9 cellular contexts compared by ENCODE assay signal in genomic region chr11:2697871-2698270, GRCh38. TPM values are rescaled to one million over a fixed set of nuclear protein-coding genes. Genes with fewer than 3 reads are reported as not detected.
DNase-seq lines count a peak whose midpoint lies in the region; ATAC-seq and TF ChIP-seq lines count a peak whose summit lies in the region.
"Had no signal": no experiment of that assay in that cellular context is flagged by ENCODE, and none has a peak within 500 bp of the region (broad histone marks: within the 10 kb centered on the region; RNA-seq: fewer than 3 reads in every experiment).

No MANE protein-coding gene starts in this region.

- CTCF ChIA-PET in Calu3 (lab: Charles Lee): no interaction called here

- DNase-seq in Calu3: no peak
- no peak for DNase-seq in NT2/D1 (ENCODE audit: low read depth, low spot score)
- DNase-seq in epithelial cell of esophagus (ENCODE audit: low read depth): peak; percentile 60
- peak; percentile 84 for DNase-seq in osteoblast (ENCODE audit: insufficient read length, low spot score, missing footprints)
- DNase-seq in COLO668 (lab: John Stamatoyannopoulos, UW; ENCODE audit: unreplicated experiment): no peak
- no peak for DNase-seq in DMS 273 (lab: John Stamatoyannopoulos, UW; ENCODE audit: unreplicated experiment)
- DNase-seq in mesenteric fat pad (ENCODE audit: low spot score): no peak
- DNase-seq: activated gamma-delta T cell had no signal

- intact Hi-C loops in Calu3 (cut with micrococcal nuclease; ENCODE audit: unreplicated experiment): loop anchor here (10.0 kb wide), 1 partner anchor 163 kb away; no protein-coding TSS in a partner anchor

- peak overlapping the region; percentile 81 for H3K4me2 ChIP-seq in osteoblast (ENCODE audit: insufficient read depth, low read length)

- no peaks in the 10 kb centered on the region for H3K27me3 Mint-ChIP-seq in Calu3 (ENCODE audit: unreplicated experiment)

- peaks cover 54% of the 10 kb centered on the region for H4K20me1 ChIP-seq in osteoblast (ENCODE audit: insufficient read depth, low read length)

- H3K4me1 ChIP-seq in NT2/D1 (ENCODE audit: insufficient read depth, insufficient read length) (peaks cover 29% of the 10 kb centered on the region), osteoblast (ENCODE audit: insufficient read depth, low read length) (peaks cover 19% of the 10 kb centered on the region)

- peaks cover 69% of the 10 kb centered on the region for H3K79me2 ChIP-seq in osteoblast (ENCODE audit: insufficient read depth, low read length)

- H3K27ac Mint-ChIP-seq in Calu3 (ENCODE audit: unreplicated experiment): no peak overlapping the region

- H3K4me1 Mint-ChIP-seq in Calu3 (ENCODE audit: low read depth, unreplicated experiment): no peaks in the 10 kb centered on the region

- BruUV-seq in Calu3 (replicated peaks; lab: Mats Ljungman, UMichigan): TSS peak; percentile 47

- no peaks in the 10 kb centered on the region for H3K9me3 Mint-ChIP-seq in Calu3 (ENCODE audit: low read depth, unreplicated experiment)

- H3K27me3 ChIP-seq in NT2/D1 (ENCODE audit: insufficient read depth, insufficient read length) (peaks cover 47% of the 10 kb centered on the region), osteoblast (ENCODE audit: insufficient read depth, low read length) (no peaks in the 10 kb centered on the region)

- no peak overlapping the region for H3K27ac ChIP-seq in osteoblast (ENCODE audit: low read depth, low read length)

- peaks cover 16% of the 10 kb centered on the region; the same call in 1 of the 2 replicates for H3K9me3 ChIP-seq in NT2/D1 (ENCODE audit: insufficient read depth, low read length)
- H3K9me3 ChIP-seq in osteoblast (ENCODE audit: low read depth, low read length): no peaks in the 10 kb centered on the region

- H3K4me3 Mint-ChIP-seq in Calu3 (ENCODE audit: low read depth, unreplicated experiment): peak overlapping the region; percentile 62

- H3K4me3 ChIP-seq in NT2/D1 (ENCODE audit: insufficient read length, low read depth) (peak overlapping the region; percentile 67), epithelial cell of esophagus (ENCODE audit: low read length) (peak overlapping the region; percentile 74), osteoblast (ENCODE audit: insufficient read depth, low read length) (peak overlapping the region; percentile 86)

- peaks cover 19% of the 10 kb centered on the region for H3K36me3 Mint-ChIP-seq in Calu3 (ENCODE audit: insufficient read depth, unreplicated experiment)

- H3K36me3 ChIP-seq in NT2/D1 (ENCODE audit: insufficient read depth, insufficient read length, low read length) (peaks cover 3% of the 10 kb centered on the region), osteoblast (ENCODE audit: insufficient read depth, low read length) (no peaks in the 10 kb centered on the region)

- no peak for ATAC-seq in GM18858 (IDR thresholded peaks at IDR 0.05; ENCODE audit: unreplicated experiment)

- TF ChIP-seq CTCF in Calu3 (IDR thresholded peaks at IDR 0.05; ENCODE audit: unreplicated experiment) (no peak), epithelial cell of esophagus (IDR thresholded peaks at IDR 0.05; ENCODE audit: insufficient read depth, low read depth, low read length, missing control alignments) (no peak), osteoblast (IDR thresholded peaks at IDR 0.05; ENCODE audit: extremely low read depth, low read depth, low read length) (no peak)

- no peak overlapping the region for H2AFZ ChIP-seq in osteoblast (ENCODE audit: low read length)

- H3K9ac ChIP-seq in NT2/D1 (ENCODE audit: insufficient read length, low read depth): no peak overlapping the region

RNA-seq across cellular contexts. Expression of gene KCNQ1OT1, which starts 1.9 kb away (rescaled TPM):
- 1.2 and 1.3 TPM in 2 replicates for total RNA-seq in Calu3 (2022)
- 5.1 and 6.2 TPM in 2 replicates for total RNA-seq in osteoblast
- 3.0 TPM for total RNA-seq in mesenteric fat pad

Comparison
In these comparisons a context has a peak if more than half of its experiments do, and no peak if none do; other contexts are left out.
1. DNase-seq: peak in epithelial cell of esophagus (single experiment) and osteoblast (single experiment); none in Calu3 (single experiment), NT2/D1 (single experiment), COLO668 (single experiment), DMS 273 (single experiment) and mesenteric fat pad (single experiment).
2. Peak in every context shown above with its lines, with median percentiles within 50 percentile points of each other: H3K4me3 ChIP-seq.